9 cellular contexts compared by ENCODE assay signal in genomic region chr10:14604181-14605142, GRCh38.
DNase-seq lines count a peak whose midpoint lies in the region; ATAC-seq, FAIRE-seq and TF ChIP-seq lines count a peak whose summit lies in the region.
"Had no signal": no experiment of that assay in that cellular context is flagged by ENCODE, and none has a peak within 500 bp of the region (broad histone marks: within the 10 kb centered on the region; RNA-seq: fewer than 3 reads in every experiment).

No MANE protein-coding gene starts in this region.

- H3K4me3 ChIP-seq in SJSA1 (peak overlapping the region; percentile 70), osteoblast (ENCODE audit: insufficient read depth, low read length) (peak overlapping the region; percentile 77), tibial artery (peak overlapping the region; percentile 63 to 81)

- peaks cover 25% of the 10 kb centered on the region for H3K36me3 Mint-ChIP-seq in activated naive CD8-positive, alpha-beta T cell treated with anti-CD3 and anti-CD28 coated beads, Interleukin-2, amount 10 ng/mL, durations not matched to agents 7 days and 5 days

- peak; percentile 51 for ATAC-seq in GM19467 (IDR thresholded peaks at IDR 0.05; ENCODE audit: unreplicated experiment)
- ATAC-seq in activated naive CD8-positive, alpha-beta T cell treated with anti-CD3 and anti-CD28 coated beads, Interleukin-2, amount 10 ng/mL, durations not matched to agents 7 days and 5 days (ENCODE audit: low read depth) = peak; percentile 67
- peak; percentile 98 for ATAC-seq in Right ventricle myocardium inferior

- H3K27ac Mint-ChIP-seq in activated naive CD8-positive, alpha-beta T cell treated with anti-CD3 and anti-CD28 coated beads, Interleukin-2, amount 10 ng/mL, durations not matched to agents 7 days and 5 days = peak overlapping the region; percentile 91

- intact Hi-C loops in Right ventricle myocardium inferior (cut with DNase I) (loop anchor here (5.0 to 10.0 kb wide), 3 partner anchors 233 to 560 kb away; partner anchors contain the start of genes CDNF, HSPA14, MSANTD7 and NMT2), tibial artery (cut with DNase I; ENCODE audit: low total_unique reads) (loop anchor here (5.0 kb wide), 1 partner anchor 43 kb away; no protein-coding TSS in a partner anchor)

- POLR2A ChIA-PET in activated naive CD8-positive, alpha-beta T cell treated with anti-CD3 and anti-CD28 coated beads, Interleukin-2, amount 10 ng/mL, durations not matched to agents 7 days and 5 days (lab: Charles Lee) = no interaction called here

- H3K27ac ChIP-seq in SJSA1 (peak overlapping the region; percentile 61), osteoblast (ENCODE audit: low read depth, low read length) (peak overlapping the region; percentile 75), tibial artery (peak overlapping the region; percentile 80 to 86)

- peaks cover 9% of the 10 kb centered on the region for H4K20me1 ChIP-seq in osteoblast (ENCODE audit: insufficient read depth, low read length)

- peak overlapping the region; percentile 94 for H3K4me3 Mint-ChIP-seq in activated naive CD8-positive, alpha-beta T cell treated with anti-CD3 and anti-CD28 coated beads, Interleukin-2, amount 10 ng/mL, durations not matched to agents 7 days and 5 days

- DNase-seq in COLO668 (lab: John Stamatoyannopoulos, UW; ENCODE audit: unreplicated experiment) = peak; percentile 71
- peak; percentile 56 for DNase-seq in HTR-8/SVneo (ENCODE audit: insufficient read length, low spot score)
- DNase-seq in SJSA1 (ENCODE audit: low read depth in 1 of 2, low spot score in 2 of 2) = peak; percentile 73 to 78
- peak; percentile 82 for DNase-seq in activated naive CD8-positive, alpha-beta T cell treated with anti-CD3 and anti-CD28 coated beads, Interleukin-2, amount 10 ng/mL, durations not matched to agents 7 days and 5 days
- peak; percentile 93 for DNase-seq in Right ventricle myocardium inferior (ENCODE audit: missing footprints)
- peak; percentile 96 for DNase-seq in osteoblast (ENCODE audit: insufficient read length, low spot score, missing footprints)
- peak; percentile 79 to 92 for DNase-seq in tibial artery

- peaks cover 36% of the 10 kb centered on the region for H3K4me1 ChIP-seq in SJSA1 (replicated peaks)
- H3K4me1 ChIP-seq in osteoblast (ENCODE audit: insufficient read depth, low read length) = peaks cover 28% of the 10 kb centered on the region
- H3K4me1 ChIP-seq in tibial artery = peaks cover 0 to 30% (median 11%) of the 10 kb centered on the region in 4 donors

- H3K27me3 Mint-ChIP-seq in activated naive CD8-positive, alpha-beta T cell treated with anti-CD3 and anti-CD28 coated beads, Interleukin-2, amount 10 ng/mL, durations not matched to agents 7 days and 5 days = no peaks in the 10 kb centered on the region

- peak overlapping the region; percentile 91 for H2AFZ ChIP-seq in osteoblast (ENCODE audit: low read length)

- H3K9me3 ChIP-seq in SJSA1 (replicated peaks) = no peaks in the 10 kb centered on the region
- H3K9me3 ChIP-seq in osteoblast (ENCODE audit: low read depth, low read length) = no peaks in the 10 kb centered on the region
- H3K9me3 ChIP-seq in tibial artery = no peaks in the 10 kb centered on the region

- no peak for TF ChIP-seq CTCF in osteoblast (IDR thresholded peaks at IDR 0.05; ENCODE audit: extremely low read depth, low read depth, low read length)
- no peak for TF ChIP-seq CTCF in tibial artery (IDR thresholded peaks at IDR 0.05)

- FAIRE-seq in HTR-8/SVneo (lab: Jason Lieb, UNC) = no peak
- FAIRE-seq: endometrium had no signal

- H3K36me3 ChIP-seq in SJSA1 = peaks cover 23% of the 10 kb centered on the region
- H3K36me3 ChIP-seq in osteoblast (ENCODE audit: insufficient read depth, low read length) = no peaks in the 10 kb centered on the region
- H3K36me3 ChIP-seq in tibial artery = peaks cover 0 to 9% (median 5%) of the 10 kb centered on the region in 3 donors

- H3K9me3 Mint-ChIP-seq in activated naive CD8-positive, alpha-beta T cell treated with anti-CD3 and anti-CD28 coated beads, Interleukin-2, amount 10 ng/mL, durations not matched to agents 7 days and 5 days = peaks cover 5% of the 10 kb centered on the region

- peaks cover 34% of the 10 kb centered on the region for H3K79me2 ChIP-seq in osteoblast (ENCODE audit: insufficient read depth, low read length)

- H3K4me1 Mint-ChIP-seq in activated naive CD8-positive, alpha-beta T cell treated with anti-CD3 and anti-CD28 coated beads, Interleukin-2, amount 10 ng/mL, durations not matched to agents 7 days and 5 days = peaks cover 46% of the 10 kb centered on the region

- H3K4me2 ChIP-seq in osteoblast (ENCODE audit: insufficient read depth, low read length) = peak overlapping the region; percentile 93

- no peaks in the 10 kb centered on the region for H3K27me3 ChIP-seq in SJSA1 (replicated peaks)
- H3K27me3 ChIP-seq in osteoblast (ENCODE audit: insufficient read depth, low read length) = no peaks in the 10 kb centered on the region
- H3K27me3 ChIP-seq in tibial artery = no peaks in the 10 kb centered on the region

Comparison
In these comparisons a context has a peak if more than half of its experiments do, and no peak if none do; other contexts are left out.
1. Peak in every context shown above with its lines: DNase-seq, ATAC-seq, H3K4me3 ChIP-seq and H3K27ac ChIP-seq.